ENCODE assay signal across 9 cellular contexts in genomic region chrX:106964290-106964689, GRCh38. TPM values are rescaled to one million over a fixed set of nuclear protein-coding genes. Genes with fewer than 3 reads are reported as not detected.
"Had no signal": no experiment of that assay in that cellular context is flagged by ENCODE, and none has a peak within 500 bp of the region (broad histone marks: within the 10 kb centered on the region; RNA-seq: fewer than 3 reads in every experiment).

No MANE protein-coding gene starts in this region.

- FAIRE-seq: G401.6, GM12878, GM12891, GM12892, GM18507, GM19239 had no signal

- ATAC-seq: GM12878 had no signal

- DNase-seq: GDM1, GF-D8 had no signal

- H3K4me3 ChIP-seq: GM12878 had no signal

RNA-seq across cellular contexts. Expression of gene CLDN2, which starts 44.1 kb away (rescaled TPM):
- total RNA-seq: G401 had no signal
- polyA plus RNA-seq: GM12878 had no signal
